ENCODE assay signal across 9 cellular contexts in the genomic region with DNA sequence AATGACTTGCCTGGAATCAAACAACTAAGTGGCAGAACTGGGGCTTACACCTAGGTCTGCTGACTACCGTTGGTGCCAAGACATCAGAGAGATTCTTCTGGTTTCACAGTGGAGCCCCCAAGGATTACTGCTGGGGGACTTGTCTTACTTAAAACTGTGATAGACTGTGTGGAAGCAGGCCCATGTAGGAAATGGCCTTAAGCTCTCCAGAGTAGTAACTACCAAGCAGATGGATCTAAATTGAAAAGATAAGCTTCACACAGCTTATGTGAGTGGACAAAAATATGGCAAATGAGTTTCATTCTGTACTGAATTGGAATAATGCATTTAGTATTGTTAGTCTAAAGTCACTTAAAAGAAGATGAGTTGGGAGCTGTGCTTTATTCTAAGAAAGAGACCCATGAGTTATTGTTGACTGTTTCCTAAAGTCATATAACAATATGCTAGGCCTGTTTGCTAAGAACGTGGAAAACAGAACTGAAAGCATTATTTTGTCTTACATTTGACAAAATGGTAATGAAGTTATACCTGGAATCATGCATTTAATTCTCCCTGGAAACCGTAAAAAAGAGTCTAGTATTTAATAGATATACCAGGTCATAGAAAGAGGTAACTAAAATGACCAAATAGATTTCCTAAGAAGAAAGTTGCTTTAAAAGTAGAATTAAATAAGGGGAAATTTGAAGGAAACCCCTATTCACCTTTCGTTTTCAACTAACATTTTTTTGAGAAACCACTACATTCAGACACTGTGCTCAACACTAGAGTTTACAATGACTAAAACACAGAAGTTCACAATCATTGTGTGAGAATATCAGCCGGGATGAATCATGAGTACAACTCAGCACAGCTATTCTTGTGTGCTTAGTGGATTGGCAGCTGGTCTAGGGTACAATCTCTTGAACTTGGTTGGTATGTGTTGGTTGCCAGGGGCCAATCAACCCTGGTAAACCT. TPM values are rescaled to one million over a fixed set of nuclear protein-coding genes. Genes with fewer than 3 reads are reported as not detected.
DNase-seq lines count a peak whose midpoint lies in the region; ATAC-seq and TF ChIP-seq lines count a peak whose summit lies in the region.
"Had no signal": no experiment of that assay in that cellular context is flagged by ENCODE, and none has a peak within 500 bp of the region (broad histone marks: within the 10 kb centered on the region; RNA-seq: fewer than 3 reads in every experiment).

No MANE protein-coding gene starts in this region.

- H3K79me2 ChIP-seq in mammary epithelial cell (ENCODE audit: insufficient read depth, low read length) = no peaks in the 10 kb centered on the region

- in situ Hi-C loops in mammary epithelial cell (cut with MboI; ENCODE audit: low sequenced_read_pairs in 2 of 2) = no loop called here

- H3K27ac ChIP-seq in mammary epithelial cell (ENCODE audit: insufficient read depth, low read depth, low read length) = peak overlapping the region; percentile 48
- no peak overlapping the region for H3K27ac ChIP-seq in suprapubic skin
- H3K27ac ChIP-seq: HL-60 had no signal

- no peaks in the 10 kb centered on the region for H3K36me3 ChIP-seq in mammary epithelial cell (ENCODE audit: insufficient read depth, low read length)
- H3K36me3 ChIP-seq in suprapubic skin = no peaks in the 10 kb centered on the region

- dilution Hi-C loops in mammary epithelial cell (cut with HindIII; ENCODE audit: low sequenced_read_pairs) = no loop called here

- intact Hi-C loops in mammary epithelial cell (cut with micrococcal nuclease) = no loop called here

- WGBS in mammary epithelial cell (ENCODE audit: low coverage, missing lambda C conversion rate) = 84% methylated on average over 5 of the region's 5 CpGs
- 72% methylated on average over 5 of the region's 5 CpGs for WGBS in suprapubic skin

- CTCF ChIA-PET in mammary epithelial cell (lab: Charles Lee; ENCODE audit: low non-redundant PET) = no interaction called here

- H3K4me3 ChIP-seq in mammary epithelial cell (replicated peaks in 1 of 3; ENCODE audit: insufficient read depth in 1 of 3, low read depth in 2 of 3, low read length in 3 of 3) (no peak overlapping the region), suprapubic skin (no peak overlapping the region)

- H3K9ac ChIP-seq in mammary epithelial cell (ENCODE audit: insufficient read depth, low read length) = no peak overlapping the region

- peaks cover 36% of the 10 kb centered on the region for H3K4me1 ChIP-seq in mammary epithelial cell (ENCODE audit: insufficient read depth, low read length)
- peaks cover 18% of the 10 kb centered on the region for H3K4me1 ChIP-seq in suprapubic skin

- TF ChIP-seq CTCF in mammary epithelial cell (conservative IDR thresholded peaks at IDR 0.05 in 1 of 2, IDR thresholded peaks at IDR 0.05 in 1 of 2; ENCODE audit: extremely low read depth in 1 of 2, insufficient read depth in 1 of 2, low read depth in 1 of 2, low read length in 2 of 2) (no peak), suprapubic skin (IDR thresholded peaks at IDR 0.05) (no peak)

- no TSS peak for BruUV-seq in mammary epithelial cell (replicated peaks; lab: Mats Ljungman, UMichigan)

- H4K20me1 ChIP-seq in mammary epithelial cell (ENCODE audit: insufficient read depth, low read length) = no peaks in the 10 kb centered on the region

- H2AFZ ChIP-seq in mammary epithelial cell (ENCODE audit: low read depth, low read length) = peak overlapping the region; percentile 68

- H3K4me2 ChIP-seq in mammary epithelial cell (ENCODE audit: insufficient read depth, low read depth, low read length) = peak overlapping the region; percentile 27

- no peaks in the 10 kb centered on the region for H3K9me3 ChIP-seq in mammary epithelial cell (replicated peaks; ENCODE audit: insufficient read depth, low read length)
- no peaks in the 10 kb centered on the region for H3K9me3 ChIP-seq in suprapubic skin

- TF ChIP-seq POLR2A in suprapubic skin (IDR thresholded peaks at IDR 0.05) = no peak

- TF ChIP-seq EP300 in suprapubic skin (IDR thresholded peaks at IDR 0.05) = no peak

- DNase-seq in Daoy (ENCODE audit: low read depth) (peak; percentile 72), mammary epithelial cell (peak; percentile 70), NCI-H146 treated with DMSO at 0.1 percent for 48 hours (lab: John Stamatoyannopoulos, UW; ENCODE audit: unreplicated experiment) (no peak), suprapubic skin (ENCODE audit: low spot score in 2 of 2) (no peak), NCI-H2081 (lab: John Stamatoyannopoulos, UW) (no peak)

- H3K27me3 ChIP-seq in mammary epithelial cell (ENCODE audit: insufficient read depth, low read length) (no peaks in the 10 kb centered on the region), suprapubic skin (no peaks in the 10 kb centered on the region)

- peak; percentile 63 for ATAC-seq in GM19463 (IDR thresholded peaks at IDR 0.05; ENCODE audit: unreplicated experiment)
- ATAC-seq in HG03460 (IDR thresholded peaks at IDR 0.05; ENCODE audit: unreplicated experiment) = peak; percentile 60
- ATAC-seq in HG03025 (IDR thresholded peaks at IDR 0.05; ENCODE audit: low FRiP score, unreplicated experiment) = no peak

RNA-seq across cellular contexts. Expression of gene MAPK6, which starts 13.0 kb away (rescaled TPM):
- total RNA-seq in Daoy (2014; rRNA removed; shearing (Covaris generic)) = 113 and 119 TPM in 2 replicates
- 100 to 1,000 TPM in 1 of 2 donors, 10 to 100 TPM in 1; 99.9 to 105 TPM for total RNA-seq in mammary epithelial cell
- 42.5 TPM for polyA plus RNA-seq in mammary epithelial cell
- polyA minus RNA-seq in mammary epithelial cell = 76.9 TPM
- 10 to 100 TPM; 50.0 to 87.1 (median 69.2) TPM for total RNA-seq in suprapubic skin

RNA-seq across cellular contexts. Expression of gene LEO1, which starts 34.4 kb away (rescaled TPM):
- total RNA-seq in Daoy (2014; rRNA removed; shearing (Covaris generic)) = 126 and 151 TPM in 2 replicates
- total RNA-seq in mammary epithelial cell (10 to 100 TPM; 11.3 to 25.5 TPM), suprapubic skin (10 to 100 TPM; 26.2 to 30.2 (median 28.4) TPM)
- polyA plus RNA-seq in mammary epithelial cell = 7.3 TPM
- 7.5 TPM for polyA minus RNA-seq in mammary epithelial cell

Comparison
In these comparisons a context has a peak if more than half of its experiments do, and no peak if none do; other contexts are left out.
1. DNase-seq: peak in Daoy (single experiment) and mammary epithelial cell (single experiment); none in NCI-H146 treated with DMSO at 0.1 percent for 48 hours (single experiment), suprapubic skin (0 of 2) and NCI-H2081 (0 of 2).